9 cellular contexts compared by ENCODE assay signal in the genomic region with DNA sequence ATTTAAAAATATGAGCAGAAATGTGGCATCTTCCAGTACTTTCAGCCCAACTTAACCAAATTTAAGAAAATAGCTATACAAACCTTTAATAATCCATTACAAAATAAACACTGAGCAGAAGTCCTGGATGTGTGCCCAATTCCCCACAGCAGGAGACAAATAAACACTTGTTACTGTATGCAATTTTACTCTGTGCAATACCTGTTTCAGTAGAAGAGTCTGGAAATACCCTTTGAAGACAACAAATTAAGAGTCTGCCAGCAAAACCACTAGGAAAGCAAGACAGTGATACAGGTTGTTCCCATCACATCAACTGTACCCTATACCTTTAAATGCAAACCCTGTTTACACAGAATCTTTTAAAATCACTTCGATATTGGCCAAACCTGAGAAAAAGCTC. TPM values are rescaled to one million over a fixed set of nuclear protein-coding genes. Genes with fewer than 3 reads are reported as not detected.
A peak's percentile ranks its signal among the peaks of the same experiment; 100 is the strongest.
DNase-seq lines count a peak whose midpoint lies in the region; ATAC-seq and TF ChIP-seq lines count a peak whose summit lies in the region.
"Had no signal": no experiment of that assay in that cellular context is flagged by ENCODE, and none has a peak within 500 bp of the region (broad histone marks: within the 10 kb centered on the region; RNA-seq: fewer than 3 reads in every experiment).

No MANE protein-coding gene starts in this region.

- peak overlapping the region in 2 of 4 donors; percentile 29 to 32 for H3K27ac ChIP-seq in gastrocnemius medialis

- TF ChIP-seq POLR2A in gastrocnemius medialis (IDR thresholded peaks at IDR 0.05), result no peak

- intact Hi-C loops in gastrocnemius medialis (cut with DNase I; ENCODE audit: low total_unique reads), result no loop called here

- H3K9ac ChIP-seq in adipocyte (ENCODE audit: low read length), result no peak overlapping the region

- peak; percentile 72 for ATAC-seq in GM21723 (IDR thresholded peaks at IDR 0.05; ENCODE audit: unreplicated experiment)
- ATAC-seq in gastrocnemius medialis, result peak; percentile 51 to 73
- ATAC-seq in HG03469 (IDR thresholded peaks at IDR 0.05; ENCODE audit: unreplicated experiment), result no peak

- in situ Hi-C loops in gastrocnemius medialis (cut with MboI; ENCODE audit: low sequenced_read_pairs in 4 of 4), result no loop called here

- peaks cover 37% of the 10 kb centered on the region for H3K4me1 ChIP-seq in adipocyte (ENCODE audit: control insufficient read depth, insufficient read depth, low read length)
- H3K4me1 ChIP-seq in gastrocnemius medialis, result peaks cover 80 to 90% of the 10 kb centered on the region in 2 donors

- TF ChIP-seq CTCF in gastrocnemius medialis (IDR thresholded peaks at IDR 0.05 in 4 of 5, conservative IDR thresholded peaks at IDR 0.05 in 1 of 5), result no peak

- H3K27me3 ChIP-seq in adipocyte (replicated peaks; ENCODE audit: control insufficient read depth, insufficient read depth, low read length), result no peaks in the 10 kb centered on the region
- H3K27me3 ChIP-seq in gastrocnemius medialis, result no peaks in the 10 kb centered on the region
- H3K27me3 ChIP-seq: cardiac muscle cell had no signal

- H3K36me3 ChIP-seq in adipocyte (ENCODE audit: control insufficient read depth, insufficient read depth, low read length, severe bottlenecking) (no peaks in the 10 kb centered on the region), gastrocnemius medialis (no peaks in the 10 kb centered on the region)
- H3K36me3 ChIP-seq: cardiac muscle cell had no signal

- H3K4me3 ChIP-seq in adipocyte (ENCODE audit: low read length), result no peak overlapping the region
- no peak overlapping the region for H3K4me3 ChIP-seq in gastrocnemius medialis
- H3K4me3 ChIP-seq: cardiac muscle cell had no signal

- DNase-seq in NCI-H128 (lab: John Stamatoyannopoulos, UW; ENCODE audit: unreplicated experiment), result peak; percentile 40
- DNase-seq in adipocyte (ENCODE audit: low read depth), result peak; percentile 52
- DNase-seq in gastrocnemius medialis, result no peak
- no peak for DNase-seq in KG1 (lab: John Stamatoyannopoulos, UW)
- no peak for DNase-seq in DMS114 treated with DMSO at 0.1 percent for 48 hours (lab: John Stamatoyannopoulos, UW; ENCODE audit: unreplicated experiment)

- H3K9me3 ChIP-seq in adipocyte (ENCODE audit: control insufficient read depth, low read length) (no peaks in the 10 kb centered on the region), gastrocnemius medialis (no peaks in the 10 kb centered on the region)

RNA-seq across cellular contexts. Expression of a gene that starts 41.4 kb away (rescaled TPM):
- total RNA-seq in gastrocnemius medialis, result not detected
- total RNA-seq: cardiac muscle cell, mucosa of gallbladder had no signal

Comparison
In these comparisons a context has a peak if more than half of its experiments do, and no peak if none do; other contexts are left out.
1. DNase-seq: peak in NCI-H128 (single experiment) and adipocyte (single experiment); none in gastrocnemius medialis (0 of 2), KG1 (single experiment) and DMS114 treated with DMSO at 0.1 percent for 48 hours (single experiment).